ENCODE assay signal across 1 cellular context in the genomic region with DNA sequence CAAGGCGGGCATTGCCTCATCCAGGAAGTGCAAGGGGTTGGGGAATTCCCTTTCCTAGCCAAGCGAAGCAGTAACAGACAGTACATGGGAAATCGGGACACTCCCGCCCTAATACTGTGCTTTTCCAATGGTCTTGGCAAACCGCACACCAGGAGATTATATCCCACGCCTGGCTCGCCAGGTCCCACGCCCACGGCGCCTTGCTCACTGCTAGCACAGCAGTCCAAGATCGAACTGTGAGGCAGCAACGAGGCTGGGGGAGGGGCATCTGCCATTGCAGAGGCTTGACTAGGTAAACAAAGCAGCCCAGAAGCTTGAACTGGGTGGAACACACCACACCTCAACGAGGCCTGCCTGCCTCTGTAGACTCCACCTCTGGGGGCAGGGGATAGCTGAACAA.
TF ChIP-seq lines count a peak whose summit lies in the region.

No MANE protein-coding gene starts in this region.

TF ChIP-seq in HepG2, 621 proteins besides CTCF, POLR2A, EP300 and RAD21:
- TF ChIP-seq ZNF281 (CRISPR knock-in tag; IDR thresholded peaks at IDR 0.05; ENCODE audit: borderline replicate concordance): peak; percentile 70
- TF ChIP-seq ZBTB33 (CRISPR knock-in tag; IDR thresholded peaks at IDR 0.05): peak; percentile 51; the same call in 1 of the 2 replicates
- TF ChIP-seq, protein P1, sequence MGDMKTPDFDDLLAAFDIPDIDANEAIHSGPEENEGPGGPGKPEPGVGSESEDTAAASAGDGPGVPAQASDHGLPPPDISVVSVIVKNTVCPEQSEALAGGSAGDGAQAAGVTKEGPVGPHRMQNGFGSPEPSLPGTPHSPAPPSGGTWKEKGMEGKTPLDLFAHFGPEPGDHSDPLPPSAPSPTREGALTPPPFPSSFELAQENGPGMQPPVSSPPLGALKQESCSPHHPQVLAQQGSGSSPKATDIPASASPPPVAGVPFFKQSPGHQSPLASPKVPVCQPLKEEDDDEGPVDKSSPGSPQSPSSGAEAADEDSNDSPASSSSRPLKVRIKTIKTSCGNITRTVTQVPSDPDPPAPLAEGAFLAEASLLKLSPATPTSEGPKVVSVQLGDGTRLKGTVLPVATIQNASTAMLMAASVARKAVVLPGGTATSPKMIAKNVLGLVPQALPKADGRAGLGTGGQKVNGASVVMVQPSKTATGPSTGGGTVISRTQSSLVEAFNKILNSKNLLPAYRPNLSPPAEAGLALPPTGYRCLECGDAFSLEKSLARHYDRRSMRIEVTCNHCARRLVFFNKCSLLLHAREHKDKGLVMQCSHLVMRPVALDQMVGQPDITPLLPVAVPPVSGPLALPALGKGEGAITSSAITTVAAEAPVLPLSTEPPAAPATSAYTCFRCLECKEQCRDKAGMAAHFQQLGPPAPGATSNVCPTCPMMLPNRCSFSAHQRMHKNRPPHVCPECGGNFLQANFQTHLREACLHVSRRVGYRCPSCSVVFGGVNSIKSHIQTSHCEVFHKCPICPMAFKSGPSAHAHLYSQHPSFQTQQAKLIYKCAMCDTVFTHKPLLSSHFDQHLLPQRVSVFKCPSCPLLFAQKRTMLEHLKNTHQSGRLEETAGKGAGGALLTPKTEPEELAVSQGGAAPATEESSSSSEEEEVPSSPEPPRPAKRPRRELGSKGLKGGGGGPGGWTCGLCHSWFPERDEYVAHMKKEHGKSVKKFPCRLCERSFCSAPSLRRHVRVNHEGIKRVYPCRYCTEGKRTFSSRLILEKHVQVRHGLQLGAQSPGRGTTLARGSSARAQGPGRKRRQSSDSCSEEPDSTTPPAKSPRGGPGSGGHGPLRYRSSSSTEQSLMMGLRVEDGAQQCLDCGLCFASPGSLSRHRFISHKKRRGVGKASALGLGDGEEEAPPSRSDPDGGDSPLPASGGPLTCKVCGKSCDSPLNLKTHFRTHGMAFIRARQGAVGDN (CRISPR knock-in tag; IDR thresholded peaks at IDR 0.05): peak; percentile 18; the same call in 1 of the 2 replicates
- TF ChIP-seq SETDB1 (CRISPR knock-in tag; IDR thresholded peaks at IDR 0.05; ENCODE audit: borderline replicate concordance): 0 out of 2 replicates have a peak, but pooled peaks have one; percentile 60
- 0 out of 2 replicates have a peak, but pooled peaks have one; percentile 44 for TF ChIP-seq ZMYM2 (CRISPR knock-in tag; IDR thresholded peaks at IDR 0.05)
- TF ChIP-seq ZSCAN9 (CRISPR knock-in tag; IDR thresholded peaks at IDR 0.05; ENCODE audit: borderline replicate concordance): no peak
- no peak for TF ChIP-seq NFYB (CRISPR knock-in tag; IDR thresholded peaks at IDR 0.05)
